22 cellular contexts compared by ENCODE assay signal in the genomic region with DNA sequence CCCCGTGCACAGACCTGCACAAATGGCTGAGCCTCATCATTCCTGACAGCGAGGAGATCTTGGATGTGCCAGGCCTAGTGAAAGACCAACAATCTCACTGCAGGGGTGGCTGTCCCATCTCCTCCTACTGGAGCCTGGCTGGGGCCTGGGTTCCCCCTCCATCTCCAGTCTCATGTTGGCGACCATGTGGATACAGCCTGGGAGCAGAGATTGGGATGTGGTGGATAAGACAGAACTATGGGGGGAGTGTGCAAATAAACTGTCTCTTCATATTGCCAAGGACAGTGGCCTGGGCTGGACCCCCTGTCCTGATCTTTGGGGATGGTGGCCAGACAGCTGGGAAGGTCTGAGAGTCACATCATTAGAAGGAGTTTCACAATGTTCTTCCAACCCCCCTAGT. TPM values are rescaled to one million over a fixed set of nuclear protein-coding genes. Genes with fewer than 3 reads are reported as not detected.
DNase-seq lines count a peak whose midpoint lies in the region; ATAC-seq, FAIRE-seq and TF ChIP-seq lines count a peak whose summit lies in the region.
"Had no signal": no experiment of that assay in that cellular context is flagged by ENCODE, and none has a peak within 500 bp of the region (broad histone marks: within the 10 kb centered on the region; RNA-seq: fewer than 3 reads in every experiment).

No MANE protein-coding gene starts in this region.

- WGBS in liver = 92% methylated on average over 3 of the region's 3 CpGs
- 15% methylated on average over 3 of the region's 3 CpGs for WGBS in HepG2 (ENCODE audit: low lambda C conversion rate)
- 96 to 98% (median 97%) methylated on average over 3 of the region's 3 CpGs for WGBS in stomach, 5 donors

- no peak overlapping the region for H2AFZ ChIP-seq in HepG2 (ENCODE audit: low read length)
- H2AFZ ChIP-seq: GM23338 had no signal

- BruUV-seq in HepG2 (replicated peaks; lab: Mats Ljungman, UMichigan) = no TSS peak

- POLR2A ChIA-PET in HepG2 (lab: Yijun Ruan, JAX) = no interaction called here

- no peak overlapping the region for H3K27ac Mint-ChIP-seq in natural killer cell
- H3K27ac Mint-ChIP-seq: CD4-positive, alpha-beta memory T cell; GM23338 had no signal

- TF ChIP-seq RAD21 in liver (IDR thresholded peaks at IDR 0.05) (no peak), HepG2 (CRISPR knock-in tag; IDR thresholded peaks at IDR 0.05) (no peak)

- TF ChIP-seq POLR2A in HepG2 (IDR thresholded peaks at IDR 0.05; ENCODE audit: insufficient read depth in 1 of 2, low read depth in 2 of 2, low read length in 2 of 2) = no peak
- TF ChIP-seq POLR2A in stomach (IDR thresholded peaks at IDR 0.05) = no peak
- TF ChIP-seq POLR2A in gastrocnemius medialis (IDR thresholded peaks at IDR 0.05) = no peak

- no peak overlapping the region for H3K27ac ChIP-seq in liver (ENCODE audit: low read depth in 1 of 2, low read length in 2 of 2)
- no peak overlapping the region for H3K27ac ChIP-seq in HepG2 (ENCODE audit: extremely low read length, insufficient read depth, low read length)
- peak overlapping the region; percentile 53 for H3K27ac ChIP-seq in lower lobe of right lung
- H3K27ac ChIP-seq in stomach = peak overlapping the region in 4 of 5 donors; percentile 9 to 54 (median 29)
- peak overlapping the region in 1 of 4 donors; percentile 53 for H3K27ac ChIP-seq in gastrocnemius medialis

- intact Hi-C loops in HepG2 (cut with micrococcal nuclease; ENCODE audit: unreplicated experiment) (no loop called here), lower lobe of right lung (cut with DNase I) (no loop called here), stomach (cut with DNase I; ENCODE audit: low total_unique reads) (no loop called here), gastrocnemius medialis (cut with DNase I; ENCODE audit: low total_unique reads) (no loop called here), natural killer cell (cut with micrococcal nuclease) (no loop called here)

- H3K36me3 ChIP-seq in liver (ENCODE audit: control insufficient read depth in 4 of 4, insufficient read depth in 3 of 4, low read depth in 1 of 4, low read length in 3 of 4) = no peaks in the 10 kb centered on the region
- H3K36me3 ChIP-seq in HepG2 (replicated peaks in 1 of 2; ENCODE audit: control insufficient read depth in 1 of 2, insufficient read depth in 2 of 2, low read length in 2 of 2) = no peaks in the 10 kb centered on the region
- no peaks in the 10 kb centered on the region for H3K36me3 ChIP-seq in lower lobe of right lung
- H3K36me3 ChIP-seq in stomach = no peaks in the 10 kb centered on the region
- H3K36me3 ChIP-seq in gastrocnemius medialis = no peaks in the 10 kb centered on the region

- DNase-seq in HepG2 (ENCODE audit: low spot score) (no peak), lower lobe of right lung (no peak), stomach (no peak), gastrocnemius medialis (no peak), NCI-H526 (lab: John Stamatoyannopoulos, UW) (no peak), natural killer cell (no peak)
- DNase-seq: AML-193; CD4-positive, alpha-beta memory T cell; NCI-H1048; NCI-H146; NCI-H2081 treated with DMSO at 0.1 percent for 48 hours; NCI-H2227 treated with DMSO at 0.1 percent for 48 hours; NCI-H526 treated with DMSO at 0.1 percent for 48 hours; OCI-M1; RPMI8226 had no signal

- no peaks in the 10 kb centered on the region for H3K79me2 ChIP-seq in HepG2 (ENCODE audit: insufficient read depth, low read length)

- H3K27me3 ChIP-seq in liver (ENCODE audit: control insufficient read depth in 4 of 4, insufficient read depth in 4 of 4, low read length in 3 of 4) = no peaks in the 10 kb centered on the region
- H3K27me3 ChIP-seq in HepG2 (ENCODE audit: control insufficient read depth in 1 of 2, insufficient read depth in 2 of 2, low read length in 2 of 2) = peaks cover 0 to 3% of the 10 kb centered on the region in 2 experiments; a peak in 1 of 5 replicates
- H3K27me3 ChIP-seq in lower lobe of right lung (ENCODE audit: low read depth) = no peaks in the 10 kb centered on the region
- no peaks in the 10 kb centered on the region for H3K27me3 ChIP-seq in stomach
- H3K27me3 ChIP-seq in gastrocnemius medialis = no peaks in the 10 kb centered on the region

- H3K4me1 ChIP-seq in liver (ENCODE audit: control insufficient read depth in 4 of 4, insufficient read depth in 4 of 4, low read length in 3 of 4) = peaks cover 0 to 3% (median under 1%) of the 10 kb centered on the region in 4 donors
- H3K4me1 ChIP-seq in HepG2 (ENCODE audit: insufficient read depth, low read length) = peaks cover 4% of the 10 kb centered on the region
- peaks cover 52% of the 10 kb centered on the region for H3K4me1 ChIP-seq in lower lobe of right lung
- H3K4me1 ChIP-seq in stomach = peaks cover 8 to 65% (median 31%) of the 10 kb centered on the region in 4 donors
- H3K4me1 ChIP-seq in gastrocnemius medialis = peaks cover 17 to 26% of the 10 kb centered on the region in 2 donors

- peaks cover 12 to 17% of the 10 kb centered on the region in 2 donors for H3K27me3 Mint-ChIP-seq in natural killer cell (ENCODE audit: low read depth in 2 of 2)

- no peaks in the 10 kb centered on the region for H4K20me1 ChIP-seq in HepG2 (ENCODE audit: insufficient read depth, low read length)

- ATAC-seq in HepG2 (no peak), lower lobe of right lung (peak; percentile 43 to 70), HG02588 (IDR thresholded peaks at IDR 0.05; ENCODE audit: unreplicated experiment) (no peak), gastrocnemius medialis (no peak), natural killer cell (no peak)
- ATAC-seq: GM23338, K562 had no signal

- in situ Hi-C loops in HepG2 (cut with HindIII; ENCODE audit: extremely low pct_ligation_motif_present, low pct_unique_long_range_greater_than_20kb) (no loop called here), gastrocnemius medialis (cut with MboI; ENCODE audit: low sequenced_read_pairs in 4 of 4) (no loop called here)

- no peaks in the 10 kb centered on the region for H3K36me3 Mint-ChIP-seq in natural killer cell
- H3K36me3 Mint-ChIP-seq: CD4-positive, alpha-beta memory T cell had no signal

- H3K4me3 Mint-ChIP-seq in natural killer cell = no peak overlapping the region
- H3K4me3 Mint-ChIP-seq: CD4-positive, alpha-beta memory T cell; GM23338 had no signal

- no peak for TF ChIP-seq EP300 in HepG2 (IDR thresholded peaks at IDR 0.05; ENCODE audit: low read depth in 2 of 2, low read length in 2 of 2)
- no peak for TF ChIP-seq EP300 in HepG2 (CRISPR knock-in tag; IDR thresholded peaks at IDR 0.05; ENCODE audit: borderline replicate concordance)
- TF ChIP-seq EP300 in stomach (IDR thresholded peaks at IDR 0.05) = no peak

- H3K9me3 Mint-ChIP-seq in natural killer cell = no peaks in the 10 kb centered on the region
- H3K9me3 Mint-ChIP-seq: GM23338 had no signal

- H3K9ac ChIP-seq in liver (ENCODE audit: low read depth in 1 of 2, low read length in 2 of 2) (no peak overlapping the region), HepG2 (ENCODE audit: insufficient read depth, low read depth, low read length) (no peak overlapping the region)

- CTCF ChIA-PET in HepG2 (lab: Yijun Ruan, JAX; ENCODE audit: low intra/inter-chr PET ratio, low total read pairs) = no interaction called here

- H3K4me3 ChIP-seq in liver (ENCODE audit: low read depth in 1 of 3, low read length in 3 of 3) (no peak overlapping the region), HepG2 (replicated peaks in 1 of 3; ENCODE audit: insufficient read depth in 1 of 3, low read depth in 2 of 3, low read length in 3 of 3) (no peak overlapping the region), lower lobe of right lung (no peak overlapping the region), stomach (no peak overlapping the region), gastrocnemius medialis (no peak overlapping the region)
- H3K4me3 ChIP-seq: GM23338, K562 had no signal

- H3K9me3 ChIP-seq in liver (ENCODE audit: control insufficient read depth in 4 of 4, low read length in 3 of 4) (no peaks in the 10 kb centered on the region), HepG2 (ENCODE audit: low read length) (no peaks in the 10 kb centered on the region), lower lobe of right lung (no peaks in the 10 kb centered on the region), stomach (no peaks in the 10 kb centered on the region), gastrocnemius medialis (no peaks in the 10 kb centered on the region)

- TF ChIP-seq CTCF in liver (IDR thresholded peaks at IDR 0.05; ENCODE audit: low read depth, low read length, missing input control) (no peak), HepG2 (CRISPR knock-in tag; IDR thresholded peaks at IDR 0.05) (no peak), lower lobe of right lung (IDR thresholded peaks at IDR 0.05) (no peak), stomach (IDR thresholded peaks at IDR 0.05) (no peak), gastrocnemius medialis (IDR thresholded peaks at IDR 0.05 in 4 of 5, conservative IDR thresholded peaks at IDR 0.05 in 1 of 5) (no peak), natural killer cell (IDR thresholded peaks at IDR 0.05) (no peak)

- H3K4me1 Mint-ChIP-seq in natural killer cell = no peaks in the 10 kb centered on the region
- H3K4me1 Mint-ChIP-seq: GM23338 had no signal

- no peak overlapping the region for H3K4me2 ChIP-seq in HepG2 (ENCODE audit: low read depth, low read length)
- H3K4me2 ChIP-seq: GM23338 had no signal

- FAIRE-seq in HepG2 (lab: Jason Lieb, UNC) = no peak
- FAIRE-seq: D721Med, G401.6, GM12891, K562 had no signal

RNA-seq across cellular contexts. Expression of gene MINDY4, which starts 5.9 kb away (rescaled TPM):
- total RNA-seq in liver = 1 to 10 TPM; 1.8 to 6.1 TPM
- 1 to 10 TPM in 1 of 2 donors, under 1 TPM in 1; 0.93 to 1.9 TPM for polyA plus RNA-seq in liver
- total RNA-seq in HepG2 (2016; rRNA removed; fragmentation: Illumina TruSeq; extraction: Trizol) = not detected in 2 replicates
- total RNA-seq in HepG2 (2016; cell fraction: cytosol; rRNA removed; fragmentation: Illumina TruSeq; extraction: Trizol; ENCODE audit: low read depth) = not detected in 2 replicates
- total RNA-seq in HepG2 (2016; cell fraction: insoluble cytoplasmic fraction; rRNA removed; fragmentation: Illumina TruSeq; extraction: Trizol) = not detected in 2 replicates
- not detected in 2 replicates for total RNA-seq in HepG2 (2016; cell fraction: membrane; rRNA removed; fragmentation: Illumina TruSeq; extraction: Trizol)
- not detected in 2 replicates for total RNA-seq in HepG2 (2016; cell fraction: nucleus; rRNA removed; fragmentation: Illumina TruSeq; extraction: Trizol)
- not detected in 2 replicates for polyA plus RNA-seq in HepG2 (2011; rRNA removed)
- not detected in 2 replicates for polyA plus RNA-seq in HepG2 (2011; cell fraction: cytosol; rRNA removed)
- polyA plus RNA-seq in HepG2 (2011; cell fraction: nucleus; rRNA removed) = not detected in 2 replicates
- polyA plus RNA-seq in HepG2 (2012) = not detected in 2 replicates
- not detected in 2 replicates for polyA plus RNA-seq in HepG2 (2016; cell fraction: cytosol; fragmentation: Illumina TruSeq; extraction: Trizol; ENCODE audit: low read depth)
- polyA plus RNA-seq in HepG2 (2016; cell fraction: insoluble cytoplasmic fraction; fragmentation: Illumina TruSeq; extraction: Trizol; ENCODE audit: low read depth) = not detected in 2 replicates
- polyA plus RNA-seq in HepG2 (2016; cell fraction: membrane; fragmentation: Illumina TruSeq; extraction: Trizol; ENCODE audit: low read depth) = not detected in 2 replicates
- polyA plus RNA-seq in HepG2 (2016; cell fraction: nucleus; fragmentation: Illumina TruSeq; extraction: Trizol; ENCODE audit: insufficient read depth, low read depth) = not detected in 2 replicates
- polyA minus RNA-seq in HepG2 (2011; rRNA and poly(A)+ RNA removed; ENCODE audit: low replicate concordance) = not detected in 2 replicates
- polyA minus RNA-seq in HepG2 (2011; cell fraction: cytosol; rRNA and poly(A)+ RNA removed) = not detected in 2 replicates
- not detected in 2 replicates for polyA minus RNA-seq in HepG2 (2011; cell fraction: nucleus; rRNA and poly(A)+ RNA removed)
- 13.8 TPM for total RNA-seq in lower lobe of right lung
- total RNA-seq in stomach = 10 to 100 TPM in 2 of 5 donors, 1 to 10 TPM in 2, not detected in 1; 6.4 to 22.8 (median 9.2) TPM
- 1 to 10 TPM; 1.6 to 2.2 (median 1.7) TPM for polyA plus RNA-seq in stomach
- total RNA-seq in gastrocnemius medialis = 1 to 10 TPM; 1.4 to 4.3 (median 3.0) TPM
- 1 to 10 TPM; 1.1 to 1.7 (median 1.1) TPM for total RNA-seq in natural killer cell

RNA-seq across cellular contexts. Expression of gene INMT, which starts 13.4 kb away (rescaled TPM):
- total RNA-seq in liver = 100 to 1,000 TPM in 1 of 2 donors, under 1 TPM in 1; 0.84 to 130 TPM
- 10 to 100 TPM; 16.3 to 41.0 TPM for polyA plus RNA-seq in liver
- total RNA-seq in HepG2 (2016; rRNA removed; fragmentation: Illumina TruSeq; extraction: Trizol) = not detected in 2 replicates
- not detected in 2 replicates for total RNA-seq in HepG2 (2016; cell fraction: cytosol; rRNA removed; fragmentation: Illumina TruSeq; extraction: Trizol; ENCODE audit: low read depth)
- total RNA-seq in HepG2 (2016; cell fraction: insoluble cytoplasmic fraction; rRNA removed; fragmentation: Illumina TruSeq; extraction: Trizol) = not detected in 2 replicates
- not detected in 2 replicates for total RNA-seq in HepG2 (2016; cell fraction: membrane; rRNA removed; fragmentation: Illumina TruSeq; extraction: Trizol)
- total RNA-seq in HepG2 (2016; cell fraction: nucleus; rRNA removed; fragmentation: Illumina TruSeq; extraction: Trizol) = not detected in 2 replicates
- not detected in 2 replicates for polyA plus RNA-seq in HepG2 (2011; rRNA removed)
- not detected in 2 replicates for polyA plus RNA-seq in HepG2 (2011; cell fraction: cytosol; rRNA removed)
- polyA plus RNA-seq in HepG2 (2011; cell fraction: nucleus; rRNA removed) = not detected in 2 replicates
- polyA plus RNA-seq in HepG2 (2012) = not detected in 2 replicates
- polyA plus RNA-seq in HepG2 (2016; cell fraction: cytosol; fragmentation: Illumina TruSeq; extraction: Trizol; ENCODE audit: low read depth) = not detected in 2 replicates
- polyA plus RNA-seq in HepG2 (2016; cell fraction: insoluble cytoplasmic fraction; fragmentation: Illumina TruSeq; extraction: Trizol; ENCODE audit: low read depth) = not detected in 2 replicates
- not detected in 2 replicates for polyA plus RNA-seq in HepG2 (2016; cell fraction: membrane; fragmentation: Illumina TruSeq; extraction: Trizol; ENCODE audit: low read depth)
- not detected in 2 replicates for polyA plus RNA-seq in HepG2 (2016; cell fraction: nucleus; fragmentation: Illumina TruSeq; extraction: Trizol; ENCODE audit: insufficient read depth, low read depth)
- not detected in 2 replicates for polyA minus RNA-seq in HepG2 (2011; rRNA and poly(A)+ RNA removed; ENCODE audit: low replicate concordance)
- not detected in 2 replicates for polyA minus RNA-seq in HepG2 (2011; cell fraction: cytosol; rRNA and poly(A)+ RNA removed)
- not detected in 2 replicates for polyA minus RNA-seq in HepG2 (2011; cell fraction: nucleus; rRNA and poly(A)+ RNA removed)
- 249 TPM for total RNA-seq in lower lobe of right lung
- 10 to 100 TPM in 2 of 5 donors, 1 to 10 TPM in 3; 1.8 to 27.2 (median 8.4) TPM for total RNA-seq in stomach
- polyA plus RNA-seq in stomach = 1 to 10 TPM; 3.2 to 7.2 (median 7.0) TPM
- 1 to 10 TPM; 1.9 to 8.6 (median 5.5) TPM for total RNA-seq in gastrocnemius medialis
- 1 to 10 TPM in 1 of 3 donors, under 1 TPM in 1, not detected in 1; 0.56 to 1.0 TPM for total RNA-seq in natural killer cell
- polyA plus RNA-seq: K562 had no signal

Comparison
In these comparisons a context has a peak if more than half of its experiments do, and no peak if none do; other contexts are left out.
1. H3K27ac ChIP-seq: peak in lower lobe of right lung (single experiment) and stomach (4 of 5); none in liver (0 of 2) and HepG2 (single experiment).
2. ATAC-seq: peak in lower lobe of right lung (2 of 2); none in HepG2 (single experiment), HG02588 (single experiment), gastrocnemius medialis (0 of 2) and natural killer cell (0 of 3).